25 cellular contexts compared by ENCODE assay signal in genomic region chr9:25415723-25416122, GRCh38.
"Had no signal": no experiment of that assay in that cellular context is flagged by ENCODE, and none has a peak within 500 bp of the region (broad histone marks: within the 10 kb centered on the region; RNA-seq: fewer than 3 reads in every experiment).

No MANE protein-coding gene starts in this region.

- H3K36me3 ChIP-seq: MG63, Peyer's patch, SJCRH30 had no signal

- H2AFZ ChIP-seq: PC-9 had no signal

- H3K27ac ChIP-seq: PC-9, Peyer's patch, SJCRH30 had no signal

- H3K27me3 ChIP-seq: MG63, Peyer's patch, SJCRH30 had no signal

- H3K4me2 ChIP-seq: PC-9 had no signal

- ATAC-seq: HepG2, Right ventricle myocardium inferior had no signal

- DNase-seq: IMR-90; Karpas-422; KG1; MG63; NCI-H1105; NCI-H1417; NCI-H1436 treated with DMSO at 0.1 percent for 48 hours; NCI-H1694; NCI-H187 treated with DMSO at 0.1 percent for 48 hours; NCI-H2029 treated with DMSO at 0.1 percent for 48 hours; NCI-H2107; NCI-H2171 treated with DMSO at 0.1 percent for 48 hours; NCI-H345; NCI-H446 treated with DMSO at 0.1 percent for 48 hours; NCI-H510A treated with DMSO at 0.1 percent for 48 hours; NCI-H526; NCI-H748 treated with DMSO at 0.1 percent for 48 hours; NK-92 treated with Interleukin-12 subunit alpha and Interleukin-12 subunit beta, amount 100 ng/mL, for 24 hours; OCI-M1; PC-9; Peyer's patch; SHP77 treated with DMSO at 0.1 percent for 48 hours; SJCRH30 had no signal

- H3K4me3 ChIP-seq: MG63, PC-9, Peyer's patch, SJCRH30 had no signal

- H3K9me3 ChIP-seq: MG63, Peyer's patch, SJCRH30 had no signal

- H3K4me1 ChIP-seq: Peyer's patch, SJCRH30 had no signal
